Comparison of ENCODE assay signal across 34 cellular contexts in genomic region chr5:135339623-135340022, GRCh38.
"Had no signal": no experiment of that assay in that cellular context is flagged by ENCODE, and none has a peak within 500 bp of the region (broad histone marks: within the 10 kb centered on the region; RNA-seq: fewer than 3 reads in every experiment).

No MANE protein-coding gene starts in this region.

- H3K9me3 Mint-ChIP-seq: activated B cell treated with CpG ODN at 0.5 μM for 24 hours; activated CD4-positive, alpha-beta memory T cell treated with anti-CD3 and anti-CD28 coated beads, Interleukin-2, amount 10 ng/mL, durations not matched to agents 7 days and 5 days; activated naive CD4-positive, alpha-beta T cell treated with anti-CD3 and anti-CD28 coated beads for 36 hours; activated naive CD8-positive, alpha-beta T cell treated with anti-CD3 and anti-CD28 coated beads, Interleukin-2, amount 10 ng/mL, durations not matched to agents 7 days and 5 days; activated T-cell treated with anti-CD3 and anti-CD28 coated beads, Interleukin-2, amount 50 U/mL, for 4 hours; activated T-helper 1 cell treated with anti-CD3 and anti-CD28 coated beads, Interleukin-12 subunit alpha, Interleukin-12 subunit beta, Interleukin-2, Interleukin-4 antibody, amounts not matched to agents 30 ng/mL and 10 ng/mL and 1 ng/mL, durations not matched to agents 14 hours and 24 hours and 36 hours had no signal

- H3K27me3 ChIP-seq: adrenal gland, body of pancreas, breast epithelium, MG63, Peyer's patch had no signal

- H3K27ac ChIP-seq: adrenal gland, body of pancreas, breast epithelium, VCaP had no signal

- H3K4me3 ChIP-seq: adrenal gland, body of pancreas, breast epithelium, MG63, Peyer's patch had no signal

- H3K27me3 Mint-ChIP-seq: activated B cell treated with CpG ODN at 0.5 μM for 24 hours; activated CD4-positive, alpha-beta memory T cell treated with anti-CD3 and anti-CD28 coated beads, Interleukin-2, amount 10 ng/mL, durations not matched to agents 7 days and 5 days; activated naive CD8-positive, alpha-beta T cell treated with anti-CD3 and anti-CD28 coated beads, Interleukin-2, amount 10 ng/mL, durations not matched to agents 7 days and 5 days had no signal

- H3K4me3 Mint-ChIP-seq: activated B cell treated with CpG ODN at 0.5 μM for 24 hours; activated CD4-positive, alpha-beta memory T cell treated with anti-CD3 and anti-CD28 coated beads, Interleukin-2, amount 10 ng/mL, durations not matched to agents 7 days and 5 days; activated naive CD4-positive, alpha-beta T cell treated with anti-CD3 and anti-CD28 coated beads for 36 hours; activated naive CD8-positive, alpha-beta T cell treated with anti-CD3 and anti-CD28 coated beads, Interleukin-2, amount 10 ng/mL, durations not matched to agents 7 days and 5 days; activated T-cell treated with anti-CD3 and anti-CD28 coated beads, Interleukin-2, amount 50 U/mL, for 4 hours; activated T-helper 1 cell treated with anti-CD3 and anti-CD28 coated beads, Interleukin-12 subunit alpha, Interleukin-12 subunit beta, Interleukin-2, Interleukin-4 antibody, amounts not matched to agents 30 ng/mL and 10 ng/mL and 1 ng/mL, durations not matched to agents 14 hours and 24 hours and 36 hours had no signal

- H3K9me3 ChIP-seq: adrenal gland, body of pancreas, breast epithelium, MG63, Peyer's patch had no signal

- DNase-seq: activated B cell treated with CpG ODN at 0.5 μM for 24 hours; activated CD4-positive, alpha-beta memory T cell treated with anti-CD3 and anti-CD28 coated beads, Interleukin-2, amount 10 ng/mL, durations not matched to agents 7 days and 5 days; activated CD4-positive, alpha-beta T cell treated with anti-CD3 and anti-CD28 coated beads for 4 hours; activated CD4-positive, CD25-positive, alpha-beta regulatory T cell treated with anti-CD3 and anti-CD28 coated beads, Interleukin-2, amount 50 U/mL, for 72 hours; activated gamma-delta T cell treated with Interleukin-2 at 50 U/mL for 16 hours; activated naive CD4-positive, alpha-beta T cell treated with anti-CD3 and anti-CD28 coated beads for 36 hours; activated naive CD8-positive, alpha-beta T cell treated with anti-CD3 and anti-CD28 coated beads, Interleukin-2, amount 10 ng/mL, durations not matched to agents 7 days and 5 days; activated T-cell treated with anti-CD3 and anti-CD28 coated beads, Interleukin-2, amount 50 U/mL, for 4 hours; adrenal gland; caudate nucleus; cerebellar nuclear complex; Kasumi-1; KG1; MG63; NCI-H1048; NCI-H1105 treated with DMSO at 0.1 percent for 48 hours; NCI-H1436; NCI-H1694; NCI-H1930; NCI-H2081 treated with DMSO at 0.1 percent for 48 hours; NCI-H345; NCI-H526; NCI-H748 treated with DMSO at 0.1 percent for 48 hours; NK-92 treated with Interleukin-12 subunit alpha and Interleukin-12 subunit beta, amount 100 ng/mL, for 24 hours; PC-3; SW 1271; T-helper 1 cell; T-helper 2 cell; T-helper 9 cell had no signal

- H3K4me1 Mint-ChIP-seq: activated B cell treated with CpG ODN at 0.5 μM for 24 hours; activated CD4-positive, alpha-beta memory T cell treated with anti-CD3 and anti-CD28 coated beads, Interleukin-2, amount 10 ng/mL, durations not matched to agents 7 days and 5 days had no signal

- H3K4me1 ChIP-seq: adrenal gland, body of pancreas, breast epithelium had no signal

- ATAC-seq: activated T-cell treated with anti-CD3 and anti-CD28 coated beads, Interleukin-2, amount 50 U/mL, for 4 hours; body of pancreas; PC-3 had no signal

- H3K27ac Mint-ChIP-seq: activated B cell treated with CpG ODN at 0.5 μM for 24 hours; activated CD4-positive, alpha-beta memory T cell treated with anti-CD3 and anti-CD28 coated beads, Interleukin-2, amount 10 ng/mL, durations not matched to agents 7 days and 5 days; activated naive CD4-positive, alpha-beta T cell treated with anti-CD3 and anti-CD28 coated beads for 36 hours; activated T-helper 1 cell treated with anti-CD3 and anti-CD28 coated beads, Interleukin-12 subunit alpha, Interleukin-12 subunit beta, Interleukin-2, Interleukin-4 antibody, amounts not matched to agents 30 ng/mL and 10 ng/mL and 1 ng/mL, durations not matched to agents 14 hours and 24 hours and 36 hours had no signal
